Comparison of ENCODE assay signal across 8 cellular contexts in genomic region chr3:16319307-16319706, GRCh38. TPM values are rescaled to one million over a fixed set of nuclear protein-coding genes. Genes with fewer than 3 reads are reported as not detected.
DNase-seq lines count a peak whose midpoint lies in the region; ATAC-seq, FAIRE-seq and TF ChIP-seq lines count a peak whose summit lies in the region.

No MANE protein-coding gene starts in this region.

- ATAC-seq in GM19395 (IDR thresholded peaks at IDR 0.05; ENCODE audit: unreplicated experiment): no peak

- H3K9me1 ChIP-seq in endothelial cell of umbilical vein (replicated peaks; ENCODE audit: control insufficient read depth, extremely low read depth, insufficient read depth, low read length): no peaks in the 10 kb centered on the region

- peak; percentile 67 for FAIRE-seq in endothelial cell of umbilical vein (lab: Jason Lieb, UNC)

- H3K27ac ChIP-seq in left ventricle myocardium inferior (replicated peaks) (no peak overlapping the region), endothelial cell of umbilical vein (ENCODE audit: insufficient read depth, low read depth, low read length) (no peak overlapping the region)

- H4K20me1 ChIP-seq in endothelial cell of umbilical vein (replicated peaks; ENCODE audit: control insufficient read depth, extremely low read depth, insufficient read depth, low read length): no peaks in the 10 kb centered on the region

- H2AFZ ChIP-seq in endothelial cell of umbilical vein (ENCODE audit: low read depth, low read length): no peak overlapping the region

- no peak overlapping the region for H3K4me2 ChIP-seq in endothelial cell of umbilical vein (ENCODE audit: insufficient read depth, low read length)

- dilution Hi-C loops in endothelial cell of umbilical vein (cut with MboI; ENCODE audit: extremely low pct_ligation_motif_present, low sequenced_read_pairs): no loop called here

- H3K27me3 ChIP-seq in left ventricle myocardium inferior (ENCODE audit: low read depth) (no peaks in the 10 kb centered on the region), endothelial cell of umbilical vein (ENCODE audit: control insufficient read depth in 2 of 2, insufficient read depth in 2 of 2, low read length in 2 of 2) (no peaks in the 10 kb centered on the region)

- H3K79me2 ChIP-seq in endothelial cell of umbilical vein (ENCODE audit: control insufficient read depth, insufficient read depth, low read length): no peaks in the 10 kb centered on the region

- BruUV-seq in endothelial cell of umbilical vein (replicated peaks; lab: Mats Ljungman, UMichigan): no TSS peak

- no peak overlapping the region for H3K9ac ChIP-seq in endothelial cell of umbilical vein (replicated peaks; ENCODE audit: extremely low read depth, insufficient read depth, low read length)

- TF ChIP-seq POLR2A in endothelial cell of umbilical vein (IDR thresholded peaks at IDR 0.05; ENCODE audit: low read depth, low read length): no peak

- H3K4me1 ChIP-seq in left ventricle myocardium inferior (peaks cover 17% of the 10 kb centered on the region), endothelial cell of umbilical vein (ENCODE audit: control insufficient read depth, extremely low read depth, insufficient read depth, low read length) (no peaks in the 10 kb centered on the region)

- H3K9me3 ChIP-seq in left ventricle myocardium inferior (replicated peaks) (no peaks in the 10 kb centered on the region), endothelial cell of umbilical vein (replicated peaks; ENCODE audit: control insufficient read depth, insufficient read depth, low read length) (no peaks in the 10 kb centered on the region)

- H3K4me3 ChIP-seq in left ventricle myocardium inferior (no peak overlapping the region), endothelial cell of umbilical vein (replicated peaks in 1 of 3; ENCODE audit: insufficient read depth in 1 of 3, low read depth in 1 of 3, low read length in 3 of 3) (no peak overlapping the region)

- POLR2A ChIA-PET in endothelial cell of umbilical vein (lab: Charles Lee): no interaction called here

- DNase-seq in left ventricle myocardium inferior (no peak), cardiac septum (ENCODE audit: low spot score) (no peak), endothelial cell of umbilical vein (ENCODE audit: low read depth, low spot score) (no peak), NCI-H2107 (lab: John Stamatoyannopoulos, UW) (no peak), dedifferentiated amniotic fluid mesenchymal stem cell (ENCODE audit: extremely low spot score) (no peak)
- peak; percentile 78 for DNase-seq in activated CD4-positive, alpha-beta T cell treated with anti-CD3 and anti-CD28 coated beads, Interleukin-2, amount 50 U/mL, for 1 hour
- peak; percentile 59 to 69 (median 61) for DNase-seq in stimulated activated CD4-positive, alpha-beta T cell treated with anti-CD3 and anti-CD28 coated beads, TNF-alpha, amount 100 ng/mL, for 1 hour (ENCODE audit: low read depth in 3 of 3, low spot score in 1 of 3)

- H3K36me3 ChIP-seq in left ventricle myocardium inferior (peaks cover 86% of the 10 kb centered on the region), endothelial cell of umbilical vein (ENCODE audit: control insufficient read depth in 2 of 2, extremely low read depth in 1 of 2, insufficient read depth in 2 of 2, low read length in 2 of 2) (peaks cover 0 to 27% of the 10 kb centered on the region in 2 experiments)

- peak; percentile 39 for TF ChIP-seq CTCF in left ventricle myocardium inferior (IDR thresholded peaks at IDR 0.05; ENCODE audit: borderline replicate concordance)
- TF ChIP-seq CTCF in endothelial cell of umbilical vein (IDR thresholded peaks at IDR 0.05; ENCODE audit: extremely low read depth in 1 of 2, insufficient read depth in 1 of 2, low read depth in 1 of 2, low read length in 2 of 2): peak; percentile 38 to 51

- intact Hi-C loops in left ventricle myocardium inferior (cut with micrococcal nuclease) (no loop called here), cardiac septum (cut with DNase I) (no loop called here), endothelial cell of umbilical vein (cut with micrococcal nuclease) (no loop called here)

- CTCF ChIA-PET in endothelial cell of umbilical vein (lab: Charles Lee): interaction anchor here (1.7 kb wide), 1 partner anchor 210 kb away, joined by 4 read pairs; no protein-coding TSS in a partner anchor

TF ChIP-seq in endothelial cell of umbilical vein, 7 proteins besides CTCF, POLR2A, EP300 and RAD21:
- TF ChIP-seq JUN (IDR thresholded peaks at IDR 0.05; ENCODE audit: borderline replicate concordance, insufficient read depth, insufficient read length, low read depth): no peak
- TF ChIP-seq POLR2AphosphoS5 (IDR thresholded peaks at IDR 0.05; ENCODE audit: insufficient read depth, low read depth, low read length): no peak
- TF ChIP-seq GATA2 (IDR thresholded peaks at IDR 0.05; ENCODE audit: insufficient read depth, insufficient read length, low read depth, low read length): no peak
- TF ChIP-seq EZH2 (IDR thresholded peaks at IDR 0.05; ENCODE audit: borderline replicate concordance, low read depth, low read length, severe bottlenecking): no peak
- TF ChIP-seq FOS (IDR thresholded peaks at IDR 0.05; ENCODE audit: borderline replicate concordance, insufficient read depth, low read length): no peak
- no peak for TF ChIP-seq MYC (IDR thresholded peaks at IDR 0.05; ENCODE audit: low read depth, low read length)
- no peak for TF ChIP-seq MAX (IDR thresholded peaks at IDR 0.05; ENCODE audit: insufficient read depth, insufficient read length)

RNA-seq across cellular contexts. Expression of gene OXNAD1, which starts 54.3 kb away (rescaled TPM):
- 20.2 TPM for total RNA-seq in left ventricle myocardium inferior
- 15.1 TPM for total RNA-seq in cardiac septum
- 8.9 and 9.7 TPM in 2 replicates for total RNA-seq in endothelial cell of umbilical vein
- polyA plus RNA-seq in endothelial cell of umbilical vein: 4.1 and 5.5 TPM in 2 replicates
- polyA plus RNA-seq in endothelial cell of umbilical vein (2011; cell fraction: cytosol; rRNA removed): 7.4 and 7.5 TPM in 2 replicates
- polyA plus RNA-seq in endothelial cell of umbilical vein (2011; cell fraction: nucleus; rRNA removed): 8.0 and 8.9 TPM in 2 replicates
- 6.0 and 10.9 TPM in 2 replicates for polyA plus RNA-seq in endothelial cell of umbilical vein (2012)
- polyA minus RNA-seq in endothelial cell of umbilical vein: 9.3 TPM in 2 replicates
- 9.2 TPM for polyA minus RNA-seq in endothelial cell of umbilical vein (2011; cell fraction: cytosol; rRNA and poly(A)+ RNA removed)
- 9.7 and 17.8 TPM in 2 replicates for polyA minus RNA-seq in endothelial cell of umbilical vein (2011; cell fraction: nucleus; rRNA and poly(A)+ RNA removed)

RNA-seq across cellular contexts. Expression of gene DPH3, which starts 54.6 kb away (rescaled TPM):
- total RNA-seq in left ventricle myocardium inferior: 25.9 TPM
- total RNA-seq in cardiac septum: 23.1 TPM
- total RNA-seq in endothelial cell of umbilical vein: 28.7 and 29.6 TPM in 2 replicates
- 6.9 and 7.7 TPM in 2 replicates for polyA plus RNA-seq in endothelial cell of umbilical vein
- 12.2 and 12.6 TPM in 2 replicates for polyA plus RNA-seq in endothelial cell of umbilical vein (2011; cell fraction: cytosol; rRNA removed)
- 4.2 and 4.8 TPM in 2 replicates for polyA plus RNA-seq in endothelial cell of umbilical vein (2011; cell fraction: nucleus; rRNA removed)
- 22.9 and 34.8 TPM in 2 replicates for polyA plus RNA-seq in endothelial cell of umbilical vein (2012)
- 9.4 and 11.8 TPM in 2 replicates for polyA minus RNA-seq in endothelial cell of umbilical vein
- polyA minus RNA-seq in endothelial cell of umbilical vein (2011; cell fraction: cytosol; rRNA and poly(A)+ RNA removed): 7.9 TPM
- 3.1 and 7.0 TPM in 2 replicates for polyA minus RNA-seq in endothelial cell of umbilical vein (2011; cell fraction: nucleus; rRNA and poly(A)+ RNA removed)

Comparison
In these comparisons a context has a peak if more than half of its experiments do, and no peak if none do; other contexts are left out.
1. DNase-seq: peak in activated CD4-positive, alpha-beta T cell treated with anti-CD3 and anti-CD28 coated beads, Interleukin-2, amount 50 U/mL, for 1 hour (single experiment) and stimulated activated CD4-positive, alpha-beta T cell treated with anti-CD3 and anti-CD28 coated beads, TNF-alpha, amount 100 ng/mL, for 1 hour (3 of 3); none in left ventricle myocardium inferior (single experiment), cardiac septum (single experiment), endothelial cell of umbilical vein (single experiment), NCI-H2107 (single experiment) and dedifferentiated amniotic fluid mesenchymal stem cell (single experiment).